9 cellular contexts compared by ENCODE assay signal in genomic region chr2:98935111-98935770, GRCh38. TPM values are rescaled to one million over a fixed set of nuclear protein-coding genes. Genes with fewer than 3 reads are reported as not detected.
A peak's percentile ranks its signal among the peaks of the same experiment; 100 is the strongest.
DNase-seq lines count a peak whose midpoint lies in the region; TF ChIP-seq lines count a peak whose summit lies in the region.
"Had no signal": no experiment of that assay in that cellular context is flagged by ENCODE, and none has a peak within 500 bp of the region (broad histone marks: within the 10 kb centered on the region; RNA-seq: fewer than 3 reads in every experiment).

No MANE protein-coding gene starts in this region.

- peak overlapping the region; percentile 46 for H3K4me3 ChIP-seq in kidney epithelial cell (ENCODE audit: low read depth, low read length)

- no peak for DNase-seq in T-helper 1 cell
- no peak for DNase-seq in activated T-helper 1 cell treated with anti-CD3 and anti-CD28 coated beads, Interleukin-12 subunit alpha, Interleukin-12 subunit beta, Interleukin-2, Interleukin-4 antibody, amounts not matched to agents 30 ng/mL and 10 ng/mL and 1 ng/mL, durations not matched to agents 14 hours and 24 hours and 36 hours (ENCODE audit: low spot score)
- no peak for DNase-seq in kidney epithelial cell (ENCODE audit: low read depth)
- DNase-seq in hepatic stellate cell (ENCODE audit: low spot score): no peak
- no peak for DNase-seq in amygdala (lab: John Stamatoyannopoulos, UW)
- DNase-seq in LoVo (ENCODE audit: low spot score): no peak

- H3K27me3 ChIP-seq in kidney epithelial cell (ENCODE audit: control insufficient read depth, insufficient read depth, low read length): peaks cover 12% of the 10 kb centered on the region

- H3K4me1 Mint-ChIP-seq in T-helper 1 cell treated with Interleukin-12 subunit alpha and Interleukin-12 subunit beta and Interleukin-4 antibody, amounts not matched to agents 30 μg/mL and 1 μg/mL, for 36 hours (ENCODE audit: low read depth): peaks cover 10% of the 10 kb centered on the region
- H3K4me1 Mint-ChIP-seq in activated T-helper 1 cell treated with anti-CD3 and anti-CD28 coated beads, Interleukin-12 subunit alpha, Interleukin-12 subunit beta, Interleukin-2, Interleukin-4 antibody, amounts not matched to agents 30 ng/mL and 10 ng/mL and 1 ng/mL, durations not matched to agents 14 hours and 24 hours and 36 hours (ENCODE audit: low read depth): peaks cover 16% of the 10 kb centered on the region

- peaks cover 80% of the 10 kb centered on the region for H3K27me3 Mint-ChIP-seq in T-helper 1 cell treated with Interleukin-12 subunit alpha and Interleukin-12 subunit beta and Interleukin-4 antibody, amounts not matched to agents 30 μg/mL and 1 μg/mL, for 36 hours (ENCODE audit: low read depth)
- H3K27me3 Mint-ChIP-seq in activated T-helper 1 cell treated with anti-CD3 and anti-CD28 coated beads, Interleukin-12 subunit alpha, Interleukin-12 subunit beta, Interleukin-2, Interleukin-4 antibody, amounts not matched to agents 30 ng/mL and 10 ng/mL and 1 ng/mL, durations not matched to agents 14 hours and 24 hours and 36 hours (ENCODE audit: insufficient read depth): peaks cover 66% of the 10 kb centered on the region

- H3K27ac Mint-ChIP-seq in T-helper 1 cell treated with Interleukin-12 subunit alpha and Interleukin-12 subunit beta and Interleukin-4 antibody, amounts not matched to agents 30 μg/mL and 1 μg/mL, for 36 hours: no peak overlapping the region
- no peak overlapping the region for H3K27ac Mint-ChIP-seq in activated T-helper 1 cell treated with anti-CD3 and anti-CD28 coated beads, Interleukin-12 subunit alpha, Interleukin-12 subunit beta, Interleukin-2, Interleukin-4 antibody, amounts not matched to agents 30 ng/mL and 10 ng/mL and 1 ng/mL, durations not matched to agents 14 hours and 24 hours and 36 hours

- intact Hi-C loops in activated T-helper 1 cell treated with anti-CD3 and anti-CD28 coated beads, Interleukin-12 subunit alpha, Interleukin-12 subunit beta, Interleukin-2, Interleukin-4 antibody, amounts not matched to agents 30 ng/mL and 10 ng/mL and 1 ng/mL, durations not matched to agents 14 hours and 24 hours and 36 hours (cut with micrococcal nuclease): loop anchor here (10.0 kb wide), 1 partner anchor 130 kb away; no protein-coding TSS in a partner anchor

- H3K36me3 ChIP-seq in kidney epithelial cell (ENCODE audit: control insufficient read depth, insufficient read depth, low read length): no peaks in the 10 kb centered on the region
- H3K36me3 ChIP-seq: neutrophil had no signal

- H3K9me3 Mint-ChIP-seq in T-helper 1 cell treated with Interleukin-12 subunit alpha and Interleukin-12 subunit beta and Interleukin-4 antibody, amounts not matched to agents 30 μg/mL and 1 μg/mL, for 36 hours: no peaks in the 10 kb centered on the region
- H3K9me3 Mint-ChIP-seq in activated T-helper 1 cell treated with anti-CD3 and anti-CD28 coated beads, Interleukin-12 subunit alpha, Interleukin-12 subunit beta, Interleukin-2, Interleukin-4 antibody, amounts not matched to agents 30 ng/mL and 10 ng/mL and 1 ng/mL, durations not matched to agents 14 hours and 24 hours and 36 hours: no peaks in the 10 kb centered on the region

- TF ChIP-seq CTCF in kidney epithelial cell (IDR thresholded peaks at IDR 0.05; ENCODE audit: insufficient read depth, low read length, poor library complexity, severe bottlenecking): no peak

- peak overlapping the region; percentile 51 for H3K4me3 Mint-ChIP-seq in T-helper 1 cell treated with Interleukin-12 subunit alpha and Interleukin-12 subunit beta and Interleukin-4 antibody, amounts not matched to agents 30 μg/mL and 1 μg/mL, for 36 hours
- H3K4me3 Mint-ChIP-seq in activated T-helper 1 cell treated with anti-CD3 and anti-CD28 coated beads, Interleukin-12 subunit alpha, Interleukin-12 subunit beta, Interleukin-2, Interleukin-4 antibody, amounts not matched to agents 30 ng/mL and 10 ng/mL and 1 ng/mL, durations not matched to agents 14 hours and 24 hours and 36 hours: peak overlapping the region; percentile 73

- peak overlapping the region; percentile 30 for H3K27ac ChIP-seq in temporal lobe (ENCODE audit: low read depth, low read length)
- H3K27ac ChIP-seq: neutrophil had no signal

- peaks cover 4% of the 10 kb centered on the region for H3K36me3 Mint-ChIP-seq in T-helper 1 cell treated with Interleukin-12 subunit alpha and Interleukin-12 subunit beta and Interleukin-4 antibody, amounts not matched to agents 30 μg/mL and 1 μg/mL, for 36 hours (ENCODE audit: low read depth)
- no peaks in the 10 kb centered on the region for H3K36me3 Mint-ChIP-seq in activated T-helper 1 cell treated with anti-CD3 and anti-CD28 coated beads, Interleukin-12 subunit alpha, Interleukin-12 subunit beta, Interleukin-2, Interleukin-4 antibody, amounts not matched to agents 30 ng/mL and 10 ng/mL and 1 ng/mL, durations not matched to agents 14 hours and 24 hours and 36 hours (ENCODE audit: low read depth)

RNA-seq across cellular contexts. Expression of gene CRACDL, which starts 0.8 kb away (rescaled TPM):
- 0.13 and 0.32 TPM in 2 replicates for total RNA-seq in activated T-helper 1 cell treated with anti-CD3 and anti-CD28 coated beads, Interleukin-12 subunit alpha, Interleukin-12 subunit beta, Interleukin-2, Interleukin-4 antibody, amounts not matched to agents 30 ng/mL and 10 ng/mL and 1 ng/mL, durations not matched to agents 14 hours and 24 hours and 36 hours
- 1.4 TPM in 2 replicates for total RNA-seq in kidney epithelial cell
- total RNA-seq in temporal lobe: 1.2 TPM
